Comparison of ENCODE assay signal across 9 cellular contexts in the genomic region with DNA sequence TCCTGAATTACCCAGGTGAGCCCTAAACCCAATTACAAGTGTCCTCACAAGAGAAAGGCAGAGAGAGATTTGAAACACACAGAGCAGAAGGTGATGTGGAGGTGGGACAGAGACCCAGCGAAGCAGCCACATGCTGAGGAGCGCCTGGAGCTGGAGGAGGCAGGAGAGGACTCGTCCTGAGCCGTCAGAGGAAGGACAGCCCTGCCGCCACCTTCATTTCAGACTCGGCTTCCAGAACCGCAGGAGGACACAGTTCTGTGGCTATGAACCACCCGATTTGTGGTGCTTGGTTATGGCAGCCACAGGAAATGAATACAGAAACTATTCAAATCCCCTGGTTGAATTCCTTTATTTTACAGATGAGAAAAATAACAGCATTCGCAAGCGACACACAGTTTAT. TPM values are rescaled to one million over a fixed set of nuclear protein-coding genes. Genes with fewer than 3 reads are reported as not detected.
DNase-seq lines count a peak whose midpoint lies in the region; ATAC-seq and TF ChIP-seq lines count a peak whose summit lies in the region.
"Had no signal": no experiment of that assay in that cellular context is flagged by ENCODE, and none has a peak within 500 bp of the region (broad histone marks: within the 10 kb centered on the region; RNA-seq: fewer than 3 reads in every experiment).

No MANE protein-coding gene starts in this region.

- H3K27ac Mint-ChIP-seq in CD14-positive monocyte (peak overlapping the region; percentile 95 to 99 (median 98)), Calu3 (ENCODE audit: unreplicated experiment) (no peak overlapping the region)
- H3K27ac Mint-ChIP-seq in T-helper 1 cell treated with Interleukin-12 subunit alpha and Interleukin-12 subunit beta and Interleukin-4 antibody, amounts not matched to agents 30 μg/mL and 1 μg/mL, for 36 hours: peak overlapping the region; percentile 70

- intact Hi-C loops in CD14-positive monocyte (cut with micrococcal nuclease): loop anchor here (2.0 to 10.0 kb wide), 3 partner anchors 17 to 1489 kb away; partner anchors contain the start of genes AOPEP (in 1 of the 2) and FBP1 (in 1 of the 2)
- intact Hi-C loops in Calu3 (cut with micrococcal nuclease; ENCODE audit: unreplicated experiment): no loop called here

- H3K9me3 Mint-ChIP-seq in CD14-positive monocyte (peaks cover 0 to 4% (median 0%) of the 10 kb centered on the region in 7 donors), Calu3 (ENCODE audit: low read depth, unreplicated experiment) (no peaks in the 10 kb centered on the region)
- H3K9me3 Mint-ChIP-seq in T-helper 1 cell treated with Interleukin-12 subunit alpha and Interleukin-12 subunit beta and Interleukin-4 antibody, amounts not matched to agents 30 μg/mL and 1 μg/mL, for 36 hours: no peaks in the 10 kb centered on the region

- H3K4me3 Mint-ChIP-seq in CD14-positive monocyte: peak overlapping the region; percentile 73 to 82
- peak overlapping the region; percentile 81 for H3K4me3 Mint-ChIP-seq in T-helper 1 cell treated with Interleukin-12 subunit alpha and Interleukin-12 subunit beta and Interleukin-4 antibody, amounts not matched to agents 30 μg/mL and 1 μg/mL, for 36 hours
- no peak overlapping the region for H3K4me3 Mint-ChIP-seq in Calu3 (ENCODE audit: low read depth, unreplicated experiment)

- peaks cover 65% of the 10 kb centered on the region for H3K4me1 ChIP-seq in mononuclear cell (ENCODE audit: insufficient read depth, low read length)

- CTCF ChIA-PET in Calu3 (lab: Charles Lee): no interaction called here

- no TSS peak for BruUV-seq in Calu3 (replicated peaks; lab: Mats Ljungman, UMichigan)

- peaks cover 0 to 3% (median 3%) of the 10 kb centered on the region in 3 donors for H3K27me3 Mint-ChIP-seq in CD14-positive monocyte (ENCODE audit: low read depth in 3 of 3)
- H3K27me3 Mint-ChIP-seq in T-helper 1 cell treated with Interleukin-12 subunit alpha and Interleukin-12 subunit beta and Interleukin-4 antibody, amounts not matched to agents 30 μg/mL and 1 μg/mL, for 36 hours (ENCODE audit: low read depth): peaks cover 14% of the 10 kb centered on the region
- peaks cover 19% of the 10 kb centered on the region for H3K27me3 Mint-ChIP-seq in Calu3 (ENCODE audit: unreplicated experiment)

- TF ChIP-seq CTCF in CD14-positive monocyte (IDR thresholded peaks at IDR 0.05): no peak
- TF ChIP-seq CTCF in Calu3 (IDR thresholded peaks at IDR 0.05; ENCODE audit: unreplicated experiment): no peak

- DNase-seq in CD14-positive monocyte (ENCODE audit: low spot score): no peak
- DNase-seq in NCI-H187 treated with DMSO at 0.1 percent for 48 hours (lab: John Stamatoyannopoulos, UW): no peak
- DNase-seq in NCI-H524 (lab: John Stamatoyannopoulos, UW): no peak
- no peak for DNase-seq in NCI-H446 (lab: John Stamatoyannopoulos, UW)
- no peak for DNase-seq in Calu3
- DNase-seq: NCI-H2171 had no signal

- H3K4me3 ChIP-seq in mononuclear cell (ENCODE audit: low read length): peak overlapping the region; percentile 6

- H3K27me3 ChIP-seq in mononuclear cell (ENCODE audit: insufficient read depth, low read length): no peaks in the 10 kb centered on the region

- H3K4me1 Mint-ChIP-seq in CD14-positive monocyte: peaks cover 67% of the 10 kb centered on the region
- peaks cover 23% of the 10 kb centered on the region for H3K4me1 Mint-ChIP-seq in T-helper 1 cell treated with Interleukin-12 subunit alpha and Interleukin-12 subunit beta and Interleukin-4 antibody, amounts not matched to agents 30 μg/mL and 1 μg/mL, for 36 hours (ENCODE audit: low read depth)
- peaks cover 19% of the 10 kb centered on the region for H3K4me1 Mint-ChIP-seq in Calu3 (ENCODE audit: low read depth, unreplicated experiment)

- H3K9me3 ChIP-seq in mononuclear cell (ENCODE audit: low read depth, low read length): no peaks in the 10 kb centered on the region

- H3K36me3 Mint-ChIP-seq in CD14-positive monocyte (peaks cover 3 to 8% of the 10 kb centered on the region in 2 donors), Calu3 (ENCODE audit: insufficient read depth, unreplicated experiment) (no peaks in the 10 kb centered on the region)
- no peaks in the 10 kb centered on the region for H3K36me3 Mint-ChIP-seq in T-helper 1 cell treated with Interleukin-12 subunit alpha and Interleukin-12 subunit beta and Interleukin-4 antibody, amounts not matched to agents 30 μg/mL and 1 μg/mL, for 36 hours (ENCODE audit: low read depth)

- ATAC-seq in GM21447 (IDR thresholded peaks at IDR 0.05; ENCODE audit: unreplicated experiment): peak; percentile 31

RNA-seq across cellular contexts. Expression of gene FBP1, which starts 16.4 kb away (rescaled TPM):
- polyA plus RNA-seq in CD14-positive monocyte: 10 to 100 TPM; 84.4 to 95.5 TPM
- total RNA-seq in mononuclear cell: 12.2 TPM
- 6.5 and 7.7 TPM in 2 replicates for total RNA-seq in Calu3 (2022)
